In the genomic region with DNA sequence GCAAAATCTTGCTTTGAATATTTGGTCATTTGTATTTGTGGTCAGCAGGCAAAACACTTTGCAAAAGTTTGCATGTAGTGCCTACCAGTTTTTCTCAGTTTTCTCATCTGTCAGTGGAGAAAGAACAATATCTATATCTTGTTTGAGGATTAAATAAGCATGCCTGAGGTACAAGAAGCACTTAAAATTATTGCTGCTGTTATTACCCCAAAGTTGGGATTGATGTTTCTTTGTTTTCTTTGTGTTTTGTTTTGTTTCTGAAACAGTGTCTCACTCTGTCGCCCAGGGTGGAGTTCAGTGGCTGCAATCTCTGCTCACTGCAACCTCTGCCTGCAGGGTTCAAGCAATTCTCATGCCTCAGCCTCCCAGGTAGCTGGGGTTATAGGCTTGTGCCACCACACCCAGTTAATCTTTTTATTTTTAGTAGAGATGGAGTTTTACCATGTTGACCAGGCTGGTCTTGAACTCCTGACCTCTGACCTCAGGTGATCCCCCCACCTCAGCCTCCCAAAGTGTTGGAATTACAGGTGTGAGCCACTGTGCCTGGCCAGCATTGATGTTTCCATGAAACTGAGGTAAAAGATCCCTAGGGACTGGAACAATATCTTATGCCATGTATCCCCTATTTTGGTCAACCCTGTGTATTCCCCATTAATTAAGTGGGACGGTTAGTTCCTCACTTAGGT, we compare ENCODE assay signal across 1 cellular context.
TF ChIP-seq lines count a peak whose summit lies in the region.

No MANE protein-coding gene starts in this region.

TF ChIP-seq in K562, 482 proteins besides CTCF, POLR2A, EP300 and RAD21:
- TF ChIP-seq HIVEP1 (CRISPR knock-in tag; IDR thresholded peaks at IDR 0.05) (no peak), NR2C1 (IDR thresholded peaks at IDR 0.05) (no peak), NR2C1 (tag; IDR thresholded peaks at IDR 0.05) (0 out of 2 replicates have a peak, but pooled peaks have one; percentile 41), PYGO2 (tag; IDR thresholded peaks at IDR 0.05) (no peak), NR2C2 (CRISPR knock-in tag; IDR thresholded peaks at IDR 0.05) (no peak), NR2C2 (tag; IDR thresholded peaks at IDR 0.05) (0 out of 2 replicates have a peak, but pooled peaks have one; percentile 27), ZNF280A (IDR thresholded peaks at IDR 0.05; ENCODE audit: low read depth, partially characterized antibody) (no peak), ZNF668 (CRISPR knock-in tag; IDR thresholded peaks at IDR 0.05) (no peak)
